Comparison of ENCODE assay signal across 17 cellular contexts in genomic region chr5:67020231-67020630, GRCh38.
"Had no signal": no experiment of that assay in that cellular context is flagged by ENCODE, and none has a peak within 500 bp of the region (broad histone marks: within the 10 kb centered on the region; RNA-seq: fewer than 3 reads in every experiment).

No MANE protein-coding gene starts in this region.

- H3K27ac Mint-ChIP-seq: activated CD4-positive, alpha-beta memory T cell treated with anti-CD3 and anti-CD28 coated beads, Interleukin-2, amount 10 ng/mL, durations not matched to agents 7 days and 5 days; activated naive CD4-positive, alpha-beta T cell treated with anti-CD3 and anti-CD28 coated beads, Interleukin-2, amount 50 U/mL, for 72 hours; progenitor cell of endocrine pancreas; stimulated activated naive CD8-positive, alpha-beta T cell treated with anti-CD3 and anti-CD28 coated beads, Interleukin-15, amount 100 ng/mL, for 72 hours; T-helper 17 cell had no signal

- H3K27ac ChIP-seq: brain microvascular endothelial cell, right lobe of liver, spleen, testis had no signal

- H3K9me3 Mint-ChIP-seq: activated CD4-positive, alpha-beta memory T cell treated with anti-CD3 and anti-CD28 coated beads, Interleukin-2, amount 10 ng/mL, durations not matched to agents 7 days and 5 days; activated T-cell treated with anti-CD3 and anti-CD28 coated beads, Interleukin-2, amount 50 U/mL, for 4 hours; stimulated activated naive CD8-positive, alpha-beta T cell treated with anti-CD3 and anti-CD28 coated beads, Interleukin-15, amount 100 ng/mL, for 72 hours had no signal

- H3K27me3 Mint-ChIP-seq: activated CD4-positive, alpha-beta memory T cell treated with anti-CD3 and anti-CD28 coated beads, Interleukin-2, amount 10 ng/mL, durations not matched to agents 7 days and 5 days; stimulated activated naive CD8-positive, alpha-beta T cell treated with anti-CD3 and anti-CD28 coated beads, Interleukin-15, amount 100 ng/mL, for 72 hours; T-helper 17 cell had no signal

- H3K36me3 ChIP-seq: brain microvascular endothelial cell, right lobe of liver, spleen, upper lobe of right lung, WERI-Rb-1 had no signal

- H3K4me1 ChIP-seq: testis had no signal

- H3K27me3 ChIP-seq: brain microvascular endothelial cell, right lobe of liver, spleen, testis, upper lobe of right lung had no signal

- ATAC-seq: activated T-cell treated with anti-CD3 and anti-CD28 coated beads, Interleukin-2, amount 50 U/mL, for 4 hours; right lobe of liver; stimulated activated naive CD8-positive, alpha-beta T cell treated with anti-CD3 and anti-CD28 coated beads, Interleukin-15, amount 100 ng/mL, for 72 hours; T-helper 17 cell; upper lobe of right lung had no signal

- H3K4me3 ChIP-seq: right lobe of liver, spleen, testis, upper lobe of right lung had no signal

- DNase-seq: activated CD4-positive, alpha-beta memory T cell treated with anti-CD3 and anti-CD28 coated beads, Interleukin-2, amount 10 ng/mL, durations not matched to agents 7 days and 5 days; activated CD4-positive, alpha-beta T cell treated with anti-CD3 and anti-CD28 coated beads for 4 hours; activated effector memory CD4-positive, alpha-beta T cell treated with anti-CD3 and anti-CD28 coated beads, Interleukin-2, amount 50 U/mL, for 16 hours; activated T-cell treated with anti-CD3 and anti-CD28 coated beads, Interleukin-2, amount 50 U/mL, for 4 hours; amniotic stem cell; brain microvascular endothelial cell; effector CD8-positive, alpha-beta T cell; glutamatergic neuron; right lobe of liver; spleen; stimulated activated naive CD8-positive, alpha-beta T cell treated with anti-CD3 and anti-CD28 coated beads, Interleukin-15, amount 100 ng/mL, for 72 hours; T-helper 17 cell; testis; upper lobe of right lung; WERI-Rb-1 had no signal

- H3K4me3 Mint-ChIP-seq: activated CD4-positive, alpha-beta memory T cell treated with anti-CD3 and anti-CD28 coated beads, Interleukin-2, amount 10 ng/mL, durations not matched to agents 7 days and 5 days; activated T-cell treated with anti-CD3 and anti-CD28 coated beads, Interleukin-2, amount 50 U/mL, for 4 hours; stimulated activated naive CD8-positive, alpha-beta T cell treated with anti-CD3 and anti-CD28 coated beads, Interleukin-15, amount 100 ng/mL, for 72 hours; T-helper 17 cell had no signal

- H3K9me3 ChIP-seq: right lobe of liver, spleen, testis, upper lobe of right lung had no signal
